18 cellular contexts compared by ENCODE assay signal in the genomic region with DNA sequence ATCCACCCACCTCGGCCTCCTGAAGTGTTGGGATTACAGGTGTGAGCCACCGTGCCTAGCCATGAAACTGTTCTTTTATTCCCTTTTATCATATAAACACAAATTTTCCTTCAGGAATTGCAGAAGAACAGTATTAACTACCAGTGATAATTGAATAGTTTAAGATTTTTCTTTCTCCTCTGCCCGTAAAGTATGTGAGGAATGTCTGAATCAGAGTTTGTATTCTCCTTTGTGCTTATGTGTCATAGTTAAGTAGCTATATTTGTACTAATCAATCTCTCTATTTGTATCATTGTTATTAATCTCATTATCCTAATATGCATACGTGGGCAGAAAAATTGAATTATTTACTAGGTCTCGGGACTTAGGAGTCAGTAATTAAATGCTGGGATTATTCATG.
DNase-seq lines count a peak whose midpoint lies in the region; ATAC-seq, FAIRE-seq and TF ChIP-seq lines count a peak whose summit lies in the region.
"Had no signal": no experiment of that assay in that cellular context is flagged by ENCODE, and none has a peak within 500 bp of the region (broad histone marks: within the 10 kb centered on the region; RNA-seq: fewer than 3 reads in every experiment).

No MANE protein-coding gene starts in this region.

- ATAC-seq in HG03457 (IDR thresholded peaks at IDR 0.05; ENCODE audit: unreplicated experiment) (no peak), GM21619 (IDR thresholded peaks at IDR 0.05; ENCODE audit: unreplicated experiment) (no peak)
- ATAC-seq in activated CD4-positive, CD25-positive, alpha-beta regulatory T cell treated with anti-CD3 and anti-CD28 coated beads, Interleukin-2, amount 50 U/mL, for 24 hours: no peak
- ATAC-seq: GM12878, Panc1 had no signal

- no peak for TF ChIP-seq CTCF in epithelial cell of proximal tubule (conservative IDR thresholded peaks at IDR 0.05; ENCODE audit: low read depth, low read length)

- DNase-seq in EH (ENCODE audit: low read depth): peak; percentile 67
- DNase-seq in RCC 7860 (ENCODE audit: low spot score): no peak
- peak; percentile 38 for DNase-seq in epithelial cell of proximal tubule (ENCODE audit: low read depth)
- DNase-seq in non-pigmented ciliary epithelial cell (ENCODE audit: low read depth): peak; percentile 19
- DNase-seq in occipital lobe (lab: John Stamatoyannopoulos, UW): no peak
- DNase-seq: activated CD4-positive, alpha-beta memory T cell treated with anti-CD3 and anti-CD28 coated beads for 36 hours; activated T-cell treated with anti-CD3 and anti-CD28 coated beads, Interleukin-2, amount 50 U/mL, for 24 hours; Caco-2; NCI-H1436; NCI-H2171; NCI-H748 treated with DMSO at 0.1 percent for 48 hours; stimulated activated CD4-positive, alpha-beta T cell treated with anti-CD3 and anti-CD28 coated beads, Interleukin-4, amount 100 ng/mL, for 24 hours had no signal

- H3K4me3 ChIP-seq in epithelial cell of proximal tubule (ENCODE audit: low read depth, low read length): no peak overlapping the region
- H3K4me3 ChIP-seq: GM12878, skin epidermis had no signal

- peak; percentile 22 for FAIRE-seq in RCC 7860 (lab: Jason Lieb, UNC)
- FAIRE-seq: GM12878 had no signal

Comparison
In these comparisons a context has a peak if more than half of its experiments do, and no peak if none do; other contexts are left out.
1. DNase-seq: peak in EH (single experiment), epithelial cell of proximal tubule (single experiment) and non-pigmented ciliary epithelial cell (single experiment); none in RCC 7860 (single experiment) and occipital lobe (single experiment).